17 cellular contexts compared by ENCODE assay signal in genomic region chr13:93145199-93145598, GRCh38.
DNase-seq lines count a peak whose midpoint lies in the region; TF ChIP-seq lines count a peak whose summit lies in the region.
"Had no signal": no experiment of that assay in that cellular context is flagged by ENCODE, and none has a peak within 500 bp of the region (broad histone marks: within the 10 kb centered on the region; RNA-seq: fewer than 3 reads in every experiment).

No MANE protein-coding gene starts in this region.

- peaks cover 16% of the 10 kb centered on the region; the same call in 1 of the 2 replicates for H3K4me1 ChIP-seq in HUES48 (ENCODE audit: control insufficient read depth, insufficient read depth, low read length)

- H3K27ac ChIP-seq in HUES48 (ENCODE audit: low read depth, low read length) (peak overlapping the region; percentile 64), brain microvascular endothelial cell (peak overlapping the region; percentile 96), caudate nucleus (ENCODE audit: low read depth, low read length) (no peak overlapping the region)
- H3K27ac ChIP-seq: C4-2B, RWPE1 had no signal

- peak; percentile 14 for DNase-seq in brain microvascular endothelial cell
- DNase-seq in iPS DF 19.7 (ENCODE audit: low read depth, low spot score) = peak; percentile 23
- no peak for DNase-seq in caudate nucleus (lab: John Stamatoyannopoulos, UW)
- DNase-seq in activated CD4-positive, alpha-beta T cell treated with anti-CD3 and anti-CD28 coated beads, Interleukin-2, amount 50 U/mL, for 4 hours = no peak
- DNase-seq in activated CD8-positive, alpha-beta memory T cell treated with anti-CD3 and anti-CD28 coated beads for 24 hours = no peak
- DNase-seq in NCI-H510A treated with DMSO at 0.1 percent for 48 hours (lab: John Stamatoyannopoulos, UW) = no peak
- DNase-seq: ACHN, DMS 273 treated with DMSO at 0.1 percent for 48 hours, DND-41, HCEC 1CT, KBM-7, NCI-H1105, NCI-H524, PC-3 had no signal

- no peaks in the 10 kb centered on the region for H3K36me3 ChIP-seq in HUES48 (ENCODE audit: control insufficient read depth, insufficient read depth, low read length)
- H3K36me3 ChIP-seq in brain microvascular endothelial cell (replicated peaks) = no peaks in the 10 kb centered on the region

- TF ChIP-seq CTCF in brain microvascular endothelial cell (IDR thresholded peaks at IDR 0.05; ENCODE audit: low read depth, low read length, missing control alignments) = no peak

- no peak overlapping the region for H3K4me3 ChIP-seq in HUES48 (ENCODE audit: low read depth, low read length)
- no peak overlapping the region for H3K4me3 ChIP-seq in brain microvascular endothelial cell (ENCODE audit: low read depth, low read length)

- no peak overlapping the region for H3K9ac ChIP-seq in HUES48 (ENCODE audit: low read depth, low read length)

- in situ Hi-C loops in brain microvascular endothelial cell (cut with HindIII; ENCODE audit: low pct_ligation_motif_present, low sequenced_read_pairs) = no loop called here

- H3K9me3 ChIP-seq in HUES48 (ENCODE audit: control insufficient read depth, insufficient read depth, low read length) = no peaks in the 10 kb centered on the region

- H3K27me3 ChIP-seq in HUES48 (ENCODE audit: control insufficient read depth, insufficient read depth, low read length) (no peaks in the 10 kb centered on the region), brain microvascular endothelial cell (replicated peaks) (no peaks in the 10 kb centered on the region)

Comparison
In these comparisons a context has a peak if more than half of its experiments do, and no peak if none do; other contexts are left out.
1. DNase-seq: peak in brain microvascular endothelial cell (single experiment) and iPS DF 19.7 (single experiment); none in caudate nucleus (0 of 61), activated CD4-positive, alpha-beta T cell treated with anti-CD3 and anti-CD28 coated beads, Interleukin-2, amount 50 U/mL, for 4 hours (0 of 2), activated CD8-positive, alpha-beta memory T cell treated with anti-CD3 and anti-CD28 coated beads for 24 hours (single experiment) and NCI-H510A treated with DMSO at 0.1 percent for 48 hours (single experiment).